In genomic region chr7:108328174-108328651, GRCh38 we compare ENCODE assay signal across 11 cellular contexts.
DNase-seq lines count a peak whose midpoint lies in the region; ATAC-seq and TF ChIP-seq lines count a peak whose summit lies in the region.
"Had no signal": no experiment of that assay in that cellular context is flagged by ENCODE, and none has a peak within 500 bp of the region (broad histone marks: within the 10 kb centered on the region; RNA-seq: fewer than 3 reads in every experiment).

No MANE protein-coding gene starts in this region.

- H3K9me3 Mint-ChIP-seq in effector memory CD8-positive, alpha-beta T cell = no peaks in the 10 kb centered on the region

- H3K9me3 ChIP-seq in upper lobe of right lung (no peaks in the 10 kb centered on the region), SJCRH30 (replicated peaks) (no peaks in the 10 kb centered on the region)
- H3K9me3 ChIP-seq: HAP-1 had no signal

- peak overlapping the region; percentile 5 for H2AFZ ChIP-seq in ACC112 (ENCODE audit: low read length, unreplicated experiment)

- DNase-seq in RPMI8226 = peak; percentile 72
- no peak for DNase-seq in brain microvascular endothelial cell
- no peak for DNase-seq in upper lobe of right lung
- no peak for DNase-seq in SJCRH30
- DNase-seq in effector memory CD8-positive, alpha-beta T cell = no peak
- DNase-seq: mesendoderm; stimulated activated CD4-positive, alpha-beta T cell treated with anti-CD3 and anti-CD28 coated beads, Interleukin-4, amount 100 ng/mL, for 1 hour had no signal

- no peaks in the 10 kb centered on the region for H3K36me3 Mint-ChIP-seq in effector memory CD8-positive, alpha-beta T cell (ENCODE audit: insufficient read depth)

- H3K4me3 ChIP-seq in ACC112 (ENCODE audit: low read depth, low read length) = no peak overlapping the region
- H3K4me3 ChIP-seq in brain microvascular endothelial cell (ENCODE audit: low read depth, low read length) = no peak overlapping the region
- no peak overlapping the region for H3K4me3 ChIP-seq in upper lobe of right lung
- no peak overlapping the region for H3K4me3 ChIP-seq in SJCRH30
- H3K4me3 ChIP-seq: HAP-1 had no signal

- in situ Hi-C loops in brain microvascular endothelial cell (cut with HindIII; ENCODE audit: low pct_ligation_motif_present, low sequenced_read_pairs) = no loop called here

- no peak overlapping the region for H3K27ac Mint-ChIP-seq in effector memory CD8-positive, alpha-beta T cell

- H3K4me1 ChIP-seq in ACC112 (ENCODE audit: control insufficient read depth, insufficient read depth, low read length, unreplicated experiment) = peaks cover 4% of the 10 kb centered on the region
- no peaks in the 10 kb centered on the region for H3K4me1 ChIP-seq in upper lobe of right lung
- 0 out of 2 replicates have a peak, but pooled peaks cover 3% of the 10 kb centered on the region for H3K4me1 ChIP-seq in SJCRH30

- H3K4me3 Mint-ChIP-seq in effector memory CD8-positive, alpha-beta T cell = no peak overlapping the region

- no peak overlapping the region for H3K27ac ChIP-seq in ACC112 (ENCODE audit: low read depth, low read length)
- no peak overlapping the region for H3K27ac ChIP-seq in brain microvascular endothelial cell
- no peak overlapping the region for H3K27ac ChIP-seq in upper lobe of right lung
- no peak overlapping the region for H3K27ac ChIP-seq in SJCRH30

- ATAC-seq in GM19395 (IDR thresholded peaks at IDR 0.05; ENCODE audit: unreplicated experiment) = peak; percentile 85
- peak; percentile 73 for ATAC-seq in HG02973 (IDR thresholded peaks at IDR 0.05; ENCODE audit: unreplicated experiment)
- ATAC-seq in upper lobe of right lung = no peak
- ATAC-seq in effector memory CD8-positive, alpha-beta T cell (replicated peaks) = no peak

- no peaks in the 10 kb centered on the region for H3K27me3 ChIP-seq in ACC112 (ENCODE audit: insufficient read depth, low read length)
- H3K27me3 ChIP-seq in brain microvascular endothelial cell (replicated peaks) = no peaks in the 10 kb centered on the region
- no peaks in the 10 kb centered on the region for H3K27me3 ChIP-seq in upper lobe of right lung
- H3K27me3 ChIP-seq in SJCRH30 = no peaks in the 10 kb centered on the region

- H3K27me3 Mint-ChIP-seq in effector memory CD8-positive, alpha-beta T cell = peaks cover 0 to 6% of the 10 kb centered on the region in 2 donors

- no peaks in the 10 kb centered on the region for H3K4me1 Mint-ChIP-seq in effector memory CD8-positive, alpha-beta T cell (ENCODE audit: low read depth in 2 of 2)

- intact Hi-C loops in upper lobe of right lung (cut with DNase I) = no loop called here

- no peaks in the 10 kb centered on the region for H3K79me2 ChIP-seq in ACC112 (ENCODE audit: control insufficient read depth, insufficient read depth, low read length, unreplicated experiment)

- no peak for TF ChIP-seq CTCF in brain microvascular endothelial cell (IDR thresholded peaks at IDR 0.05; ENCODE audit: low read depth, low read length, missing control alignments)
- TF ChIP-seq CTCF in upper lobe of right lung (IDR thresholded peaks at IDR 0.05) = no peak

- H3K36me3 ChIP-seq in ACC112 (ENCODE audit: insufficient read depth, low read length) (no peaks in the 10 kb centered on the region), brain microvascular endothelial cell (replicated peaks) (no peaks in the 10 kb centered on the region), upper lobe of right lung (no peaks in the 10 kb centered on the region), SJCRH30 (no peaks in the 10 kb centered on the region)
- H3K36me3 ChIP-seq: HAP-1 had no signal

Comparison
In these comparisons a context has a peak if more than half of its experiments do, and no peak if none do; other contexts are left out.
1. ATAC-seq: peak in GM19395 (single experiment) and HG02973 (single experiment); none in upper lobe of right lung (single experiment) and effector memory CD8-positive, alpha-beta T cell (single experiment).